In genomic region chr12:14954269-14954668, GRCh38 we compare ENCODE assay signal across 10 cellular contexts. TPM values are rescaled to one million over a fixed set of nuclear protein-coding genes. Genes with fewer than 3 reads are reported as not detected.
A peak's percentile ranks its signal among the peaks of the same experiment; 100 is the strongest.
DNase-seq lines count a peak whose midpoint lies in the region; ATAC-seq, FAIRE-seq and TF ChIP-seq lines count a peak whose summit lies in the region.
"Had no signal": no experiment of that assay in that cellular context is flagged by ENCODE, and none has a peak within 500 bp of the region (broad histone marks: within the 10 kb centered on the region; RNA-seq: fewer than 3 reads in every experiment).

No MANE protein-coding gene starts in this region.

- peaks cover 0 to 8% (median 3%) of the 10 kb centered on the region in 4 donors for H3K4me1 ChIP-seq in liver (ENCODE audit: control insufficient read depth in 4 of 4, insufficient read depth in 4 of 4, low read length in 3 of 4)
- peaks cover 19% of the 10 kb centered on the region; the same call in 1 of the 2 replicates for H3K4me1 ChIP-seq in HepG2 (ENCODE audit: insufficient read depth, low read length)
- peaks cover 98% of the 10 kb centered on the region for H3K4me1 ChIP-seq in OCI-LY7 (ENCODE audit: insufficient read depth, low read length, poor library complexity, severe bottlenecking)
- H3K4me1 ChIP-seq in SK-N-SH (ENCODE audit: control insufficient read depth in 1 of 2, insufficient read depth in 2 of 2, low read depth in 1 of 2, low read length in 1 of 2) = peaks cover 7 to 65% of the 10 kb centered on the region in 2 experiments

- 83% methylated on average over 4 of the region's 4 CpGs for WGBS in liver
- 18% methylated on average over 4 of the region's 4 CpGs for WGBS in HepG2 (ENCODE audit: low lambda C conversion rate)
- WGBS in SK-N-SH (ENCODE audit: low lambda C conversion rate) = 58% methylated on average over 4 of the region's 4 CpGs

- no peaks in the 10 kb centered on the region for H3K27me3 Mint-ChIP-seq in effector memory CD8-positive, alpha-beta T cell

- H3K4me3 Mint-ChIP-seq in effector memory CD8-positive, alpha-beta T cell = peak overlapping the region; percentile 63 to 75

- TF ChIP-seq CTCF in liver (IDR thresholded peaks at IDR 0.05; ENCODE audit: low read depth, low read length, missing input control) (no peak), HepG2 (CRISPR knock-in tag; IDR thresholded peaks at IDR 0.05) (no peak), OCI-LY7 (conservative IDR thresholded peaks at IDR 0.05; ENCODE audit: low read length) (no peak), SK-N-SH (IDR thresholded peaks at IDR 0.05) (no peak)

- no peaks in the 10 kb centered on the region for H3K9me2 ChIP-seq in OCI-LY7 (ENCODE audit: insufficient read depth, low read length)
- no peaks in the 10 kb centered on the region for H3K9me2 ChIP-seq in SK-N-SH

- DNase-seq in HepG2 (ENCODE audit: low spot score) (no peak), OCI-LY7 (ENCODE audit: low spot score) (peak; percentile 79), SK-N-SH (no peak), DMS 273 (lab: John Stamatoyannopoulos, UW; ENCODE audit: unreplicated experiment) (no peak)
- no peak for DNase-seq in effector memory CD8-positive, alpha-beta T cell
- no peak for DNase-seq in NK-92 treated with Interleukin-12 subunit alpha and Interleukin-12 subunit beta, amount 100 ng/mL, for 24 hours (lab: John Stamatoyannopoulos, UW)
- DNase-seq: COR-L47 had no signal

- H3K9ac ChIP-seq in liver (ENCODE audit: low read depth in 1 of 2, low read length in 2 of 2) (no peak overlapping the region), HepG2 (ENCODE audit: insufficient read depth, low read depth, low read length) (no peak overlapping the region), SK-N-SH (no peak overlapping the region)

- intact Hi-C loops in HepG2 (cut with micrococcal nuclease; ENCODE audit: unreplicated experiment) (no loop called here), OCI-LY7 (cut with micrococcal nuclease; ENCODE audit: unreplicated experiment) (loop anchor here (10.0 kb wide), 3 partner anchors 549 to 931 kb away; partner anchors contain the start of gene STRAP)

- CTCF ChIA-PET in HepG2 (lab: Yijun Ruan, JAX; ENCODE audit: low intra/inter-chr PET ratio, low total read pairs) (no interaction called here), OCI-LY7 (lab: Charles Lee; ENCODE audit: unreplicated experiment) (interaction anchor here (0.5 to 0.6 kb wide), 2 partner anchors 38 to 180 kb away, joined by 3 read pairs; a partner anchor contains a TSS), SK-N-SH (lab: Yijun Ruan, JAX) (interaction anchor here (0.6 kb wide), 1 partner anchor 1740 kb away, joined by 3 read pairs; no protein-coding TSS in a partner anchor)

- BruUV-seq in HepG2 (replicated peaks; lab: Mats Ljungman, UMichigan) (no TSS peak), OCI-LY7 (replicated peaks; lab: Mats Ljungman, UMichigan) (no TSS peak)

- ATAC-seq in HepG2 = no peak
- ATAC-seq in effector memory CD8-positive, alpha-beta T cell (replicated peaks) = no peak
- no peak for ATAC-seq in HG02610 (IDR thresholded peaks at IDR 0.05; ENCODE audit: unreplicated experiment)
- ATAC-seq: left lobe of liver had no signal

- TF ChIP-seq RAD21 in liver (IDR thresholded peaks at IDR 0.05) = no peak
- no peak for TF ChIP-seq RAD21 in HepG2 (CRISPR knock-in tag; IDR thresholded peaks at IDR 0.05)
- TF ChIP-seq RAD21 in SK-N-SH (IDR thresholded peaks at IDR 0.05; ENCODE audit: low read length) = no peak

- H4K20me1 ChIP-seq in HepG2 (ENCODE audit: insufficient read depth, low read length) (no peaks in the 10 kb centered on the region), OCI-LY7 (ENCODE audit: insufficient read depth, low read length) (peaks cover 57% of the 10 kb centered on the region), SK-N-SH (ENCODE audit: insufficient read depth) (no peaks in the 10 kb centered on the region)

- H3K27me3 ChIP-seq in liver (ENCODE audit: control insufficient read depth in 4 of 4, insufficient read depth in 4 of 4, low read length in 3 of 4) (no peaks in the 10 kb centered on the region), HepG2 (ENCODE audit: control insufficient read depth in 1 of 2, insufficient read depth in 2 of 2, low read length in 2 of 2) (no peaks in the 10 kb centered on the region), SK-N-SH (ENCODE audit: insufficient read depth) (no peaks in the 10 kb centered on the region)

- no peak overlapping the region for H2AFZ ChIP-seq in HepG2 (ENCODE audit: low read length)
- no peak overlapping the region for H2AFZ ChIP-seq in OCI-LY7 (ENCODE audit: low read length)
- no peak overlapping the region for H2AFZ ChIP-seq in SK-N-SH (ENCODE audit: low read depth)

- no peaks in the 10 kb centered on the region for H3K79me2 ChIP-seq in HepG2 (ENCODE audit: insufficient read depth, low read length)
- peaks cover 100% of the 10 kb centered on the region for H3K79me2 ChIP-seq in OCI-LY7 (ENCODE audit: insufficient read depth, low read depth, low read length)
- peaks cover 91% of the 10 kb centered on the region for H3K79me2 ChIP-seq in SK-N-SH (ENCODE audit: insufficient read depth)

- H3K27ac ChIP-seq in liver (ENCODE audit: low read depth in 1 of 2, low read length in 2 of 2) = peak overlapping the region; percentile 11 to 71
- no peak overlapping the region for H3K27ac ChIP-seq in HepG2 (ENCODE audit: extremely low read length, insufficient read depth, low read length)
- H3K27ac ChIP-seq in OCI-LY7 (ENCODE audit: low read depth, low read length, poor library complexity, severe bottlenecking) = peak overlapping the region; percentile 97
- peak overlapping the region in 1 of 2 experiments; percentile 99; a peak in 2 of 4 replicates for H3K27ac ChIP-seq in SK-N-SH (ENCODE audit: low read depth in 2 of 2, low read length in 1 of 2)

- H3K9me3 Mint-ChIP-seq in effector memory CD8-positive, alpha-beta T cell = no peaks in the 10 kb centered on the region

- TF ChIP-seq POLR2A in HepG2 (IDR thresholded peaks at IDR 0.05; ENCODE audit: insufficient read depth in 1 of 2, low read depth in 2 of 2, low read length in 2 of 2) = no peak

- no peak overlapping the region for H3K4me2 ChIP-seq in HepG2 (ENCODE audit: low read depth, low read length)
- peak overlapping the region; percentile 94 for H3K4me2 ChIP-seq in OCI-LY7 (ENCODE audit: low read length)
- no peak overlapping the region; the same call in 1 of the 2 replicates for H3K4me2 ChIP-seq in SK-N-SH

- peak overlapping the region; percentile 92 to 94 for H3K27ac Mint-ChIP-seq in effector memory CD8-positive, alpha-beta T cell

- peaks cover 72 to 90% of the 10 kb centered on the region in 2 donors for H3K4me1 Mint-ChIP-seq in effector memory CD8-positive, alpha-beta T cell (ENCODE audit: low read depth in 2 of 2)

- in situ Hi-C loops in HepG2 (cut with HindIII; ENCODE audit: extremely low pct_ligation_motif_present, low pct_unique_long_range_greater_than_20kb) = no loop called here

- H3K4me3 ChIP-seq in liver (ENCODE audit: low read depth in 1 of 3, low read length in 3 of 3) (no peak overlapping the region), HepG2 (replicated peaks in 1 of 3; ENCODE audit: insufficient read depth in 1 of 3, low read depth in 2 of 3, low read length in 3 of 3) (no peak overlapping the region), OCI-LY7 (ENCODE audit: low read depth, low read length, poor library complexity, severe bottlenecking) (peak overlapping the region; percentile 72), SK-N-SH (ENCODE audit: low read depth in 2 of 2, low read length in 1 of 2) (no peak overlapping the region)

- peaks cover 38% of the 10 kb centered on the region for H3F3A ChIP-seq in SK-N-SH (replicated peaks; ENCODE audit: insufficient read depth)

- no peak for FAIRE-seq in HepG2 (lab: Jason Lieb, UNC)

- H3K9me3 ChIP-seq in liver (ENCODE audit: control insufficient read depth in 4 of 4, low read length in 3 of 4) = no peaks in the 10 kb centered on the region
- H3K9me3 ChIP-seq in HepG2 (ENCODE audit: low read length) = no peaks in the 10 kb centered on the region
- no peaks in the 10 kb centered on the region for H3K9me3 ChIP-seq in OCI-LY7 (ENCODE audit: low read length)
- no peaks in the 10 kb centered on the region for H3K9me3 ChIP-seq in SK-N-SH

- no peak for TF ChIP-seq EP300 in HepG2 (IDR thresholded peaks at IDR 0.05; ENCODE audit: low read depth in 2 of 2, low read length in 2 of 2)
- TF ChIP-seq EP300 in HepG2 (CRISPR knock-in tag; IDR thresholded peaks at IDR 0.05; ENCODE audit: borderline replicate concordance) = no peak
- TF ChIP-seq EP300 in SK-N-SH (IDR thresholded peaks at IDR 0.05; ENCODE audit: borderline replicate concordance in 1 of 2, low read depth in 1 of 2, low read length in 1 of 2) = no peak

- H3K36me3 ChIP-seq in liver (ENCODE audit: control insufficient read depth in 4 of 4, insufficient read depth in 3 of 4, low read depth in 1 of 4, low read length in 3 of 4) = no peaks in the 10 kb centered on the region
- no peaks in the 10 kb centered on the region for H3K36me3 ChIP-seq in HepG2 (replicated peaks in 1 of 2; ENCODE audit: control insufficient read depth in 1 of 2, insufficient read depth in 2 of 2, low read length in 2 of 2)
- peaks cover 87% of the 10 kb centered on the region for H3K36me3 ChIP-seq in OCI-LY7 (ENCODE audit: insufficient read depth, low read length)
- peaks cover 3 to 13% of the 10 kb centered on the region in 2 experiments for H3K36me3 ChIP-seq in SK-N-SH (replicated peaks in 1 of 2; ENCODE audit: control insufficient read depth in 1 of 2, insufficient read depth in 2 of 2, low read length in 1 of 2)

- peaks cover 79% of the 10 kb centered on the region for H3K36me3 Mint-ChIP-seq in effector memory CD8-positive, alpha-beta T cell (ENCODE audit: insufficient read depth)

- POLR2A ChIA-PET in HepG2 (lab: Yijun Ruan, JAX) (no interaction called here), OCI-LY7 (lab: Charles Lee) (interaction anchor here (0.7 to 1.2 kb wide), 6 partner anchors 9 to 183 kb away, joined by 3 to 4 read pairs (median 3); a partner anchor contains a TSS), SK-N-SH (lab: Yijun Ruan, JAX) (no interaction called here)

RNA-seq across cellular contexts. Expression of gene ARHGDIB, which starts 7.1 kb away (rescaled TPM):
- total RNA-seq in liver = 10 to 100 TPM; 37.6 to 66.9 TPM
- polyA plus RNA-seq in liver = 10 to 100 TPM; 36.3 to 57.4 TPM
- total RNA-seq in HepG2 (2016; rRNA removed; fragmentation: Illumina TruSeq; extraction: Trizol) = 0.11 and 0.28 TPM in 2 replicates
- not detected in 2 replicates for total RNA-seq in HepG2 (2016; cell fraction: cytosol; rRNA removed; fragmentation: Illumina TruSeq; extraction: Trizol; ENCODE audit: low read depth)
- 0.30 and 0.48 TPM in 2 replicates for total RNA-seq in HepG2 (2016; cell fraction: insoluble cytoplasmic fraction; rRNA removed; fragmentation: Illumina TruSeq; extraction: Trizol)
- total RNA-seq in HepG2 (2016; cell fraction: membrane; rRNA removed; fragmentation: Illumina TruSeq; extraction: Trizol) = 0.17 TPM in 1 of 2 replicates, not detected in the other
- total RNA-seq in HepG2 (2016; cell fraction: nucleus; rRNA removed; fragmentation: Illumina TruSeq; extraction: Trizol) = not detected in 2 replicates
- polyA plus RNA-seq in HepG2 (2011; rRNA removed) = 0.87 and 0.88 TPM in 2 replicates
- 0.55 and 1.0 TPM in 2 replicates for polyA plus RNA-seq in HepG2 (2011; cell fraction: cytosol; rRNA removed)
- 0.52 and 0.53 TPM in 2 replicates for polyA plus RNA-seq in HepG2 (2011; cell fraction: nucleus; rRNA removed)
- 0.36 TPM in 1 of 2 replicates, not detected in the other for polyA plus RNA-seq in HepG2 (2012)
- polyA plus RNA-seq in HepG2 (2016; cell fraction: cytosol; fragmentation: Illumina TruSeq; extraction: Trizol; ENCODE audit: low read depth) = not detected in 2 replicates
- 0.28 and 0.43 TPM in 2 replicates for polyA plus RNA-seq in HepG2 (2016; cell fraction: insoluble cytoplasmic fraction; fragmentation: Illumina TruSeq; extraction: Trizol; ENCODE audit: low read depth)
- polyA plus RNA-seq in HepG2 (2016; cell fraction: membrane; fragmentation: Illumina TruSeq; extraction: Trizol; ENCODE audit: low read depth) = 0.27 and 0.32 TPM in 2 replicates
- polyA plus RNA-seq in HepG2 (2016; cell fraction: nucleus; fragmentation: Illumina TruSeq; extraction: Trizol; ENCODE audit: insufficient read depth, low read depth) = 0.47 TPM in 1 of 2 replicates, not detected in the other
- 4.0 and 4.8 TPM in 2 replicates for polyA minus RNA-seq in HepG2 (2011; rRNA and poly(A)+ RNA removed; ENCODE audit: low replicate concordance)
- not detected in 2 replicates for polyA minus RNA-seq in HepG2 (2011; cell fraction: cytosol; rRNA and poly(A)+ RNA removed)
- 0.62 TPM in 1 of 2 replicates, not detected in the other for polyA minus RNA-seq in HepG2 (2011; cell fraction: nucleus; rRNA and poly(A)+ RNA removed)
- 569 and 729 TPM in 2 replicates for total RNA-seq in OCI-LY7 (2014; rRNA removed; shearing (Covaris generic))
- total RNA-seq in OCI-LY7 (2022) = 737 and 762 TPM in 2 replicates
- polyA plus RNA-seq in SK-N-SH (2012; rRNA removed) = 362 and 393 TPM in 2 replicates
- 353 and 368 TPM in 2 replicates for polyA plus RNA-seq in SK-N-SH (2012; cell fraction: cytosol; rRNA removed)
- polyA plus RNA-seq in SK-N-SH (2012; cell fraction: nucleus; rRNA removed) = 212 and 243 TPM in 2 replicates

RNA-seq across cellular contexts. Expression of gene ERP27, which starts 15.9 kb away (rescaled TPM):
- total RNA-seq in liver (1 to 10 TPM in 1 of 2 donors, under 1 TPM in 1; 0.59 to 5.8 TPM), HepG2 (2016; rRNA removed; fragmentation: Illumina TruSeq; extraction: Trizol) (5.1 and 6.6 TPM in 2 replicates), OCI-LY7 (2022) (1.7 and 3.3 TPM in 2 replicates)
- polyA plus RNA-seq in liver (under 1 TPM; 0.14 to 0.43 TPM), HepG2 (2011; rRNA removed) (1.6 and 1.8 TPM in 2 replicates), SK-N-SH (2012; rRNA removed) (0.64 and 1.1 TPM in 2 replicates)
- total RNA-seq in HepG2 (2016; cell fraction: cytosol; rRNA removed; fragmentation: Illumina TruSeq; extraction: Trizol; ENCODE audit: low read depth) = 1.5 and 2.2 TPM in 2 replicates
- 4.6 and 8.4 TPM in 2 replicates for total RNA-seq in HepG2 (2016; cell fraction: insoluble cytoplasmic fraction; rRNA removed; fragmentation: Illumina TruSeq; extraction: Trizol)
- 3.1 and 3.6 TPM in 2 replicates for total RNA-seq in HepG2 (2016; cell fraction: membrane; rRNA removed; fragmentation: Illumina TruSeq; extraction: Trizol)
- total RNA-seq in HepG2 (2016; cell fraction: nucleus; rRNA removed; fragmentation: Illumina TruSeq; extraction: Trizol) = 7.5 and 8.3 TPM in 2 replicates
- polyA plus RNA-seq in HepG2 (2011; cell fraction: cytosol; rRNA removed) = 1.2 and 1.8 TPM in 2 replicates
- polyA plus RNA-seq in HepG2 (2011; cell fraction: nucleus; rRNA removed) = 0.34 and 0.36 TPM in 2 replicates
- 0.33 and 0.59 TPM in 2 replicates for polyA plus RNA-seq in HepG2 (2012)
- 2.1 and 3.6 TPM in 2 replicates for polyA plus RNA-seq in HepG2 (2016; cell fraction: cytosol; fragmentation: Illumina TruSeq; extraction: Trizol; ENCODE audit: low read depth)
- polyA plus RNA-seq in HepG2 (2016; cell fraction: insoluble cytoplasmic fraction; fragmentation: Illumina TruSeq; extraction: Trizol; ENCODE audit: low read depth) = 5.1 and 6.0 TPM in 2 replicates
- 2.4 and 3.7 TPM in 2 replicates for polyA plus RNA-seq in HepG2 (2016; cell fraction: membrane; fragmentation: Illumina TruSeq; extraction: Trizol; ENCODE audit: low read depth)
- 11.6 and 13.9 TPM in 2 replicates for polyA plus RNA-seq in HepG2 (2016; cell fraction: nucleus; fragmentation: Illumina TruSeq; extraction: Trizol; ENCODE audit: insufficient read depth, low read depth)
- 0.92 TPM in 1 of 2 replicates, not detected in the other for polyA minus RNA-seq in HepG2 (2011; rRNA and poly(A)+ RNA removed; ENCODE audit: low replicate concordance)
- polyA minus RNA-seq in HepG2 (2011; cell fraction: cytosol; rRNA and poly(A)+ RNA removed) = 0.35 and 0.59 TPM in 2 replicates
- polyA minus RNA-seq in HepG2 (2011; cell fraction: nucleus; rRNA and poly(A)+ RNA removed) = 0.52 and 0.87 TPM in 2 replicates
- total RNA-seq in OCI-LY7 (2014; rRNA removed; shearing (Covaris generic)) = 1.8 and 1.9 TPM in 2 replicates
- 1.2 and 1.7 TPM in 2 replicates for polyA plus RNA-seq in SK-N-SH (2012; cell fraction: cytosol; rRNA removed)
- polyA plus RNA-seq in SK-N-SH (2012; cell fraction: nucleus; rRNA removed) = 0.22 and 0.58 TPM in 2 replicates

RNA-seq across cellular contexts. Expression of gene PDE6H, which starts 18.6 kb away (rescaled TPM):
- total RNA-seq in liver (not detected), HepG2 (2016; rRNA removed; fragmentation: Illumina TruSeq; extraction: Trizol) (not detected in 2 replicates), OCI-LY7 (2022) (not detected in 2 replicates)
- polyA plus RNA-seq in liver (not detected), HepG2 (2011; rRNA removed) (not detected in 2 replicates), SK-N-SH (2012; rRNA removed) (not detected in 2 replicates)
- not detected in 2 replicates for total RNA-seq in HepG2 (2016; cell fraction: cytosol; rRNA removed; fragmentation: Illumina TruSeq; extraction: Trizol; ENCODE audit: low read depth)
- total RNA-seq in HepG2 (2016; cell fraction: insoluble cytoplasmic fraction; rRNA removed; fragmentation: Illumina TruSeq; extraction: Trizol) = not detected in 2 replicates
- not detected in 2 replicates for total RNA-seq in HepG2 (2016; cell fraction: membrane; rRNA removed; fragmentation: Illumina TruSeq; extraction: Trizol)
- not detected in 2 replicates for total RNA-seq in HepG2 (2016; cell fraction: nucleus; rRNA removed; fragmentation: Illumina TruSeq; extraction: Trizol)
- not detected in 2 replicates for polyA plus RNA-seq in HepG2 (2011; cell fraction: cytosol; rRNA removed)
- not detected in 2 replicates for polyA plus RNA-seq in HepG2 (2011; cell fraction: nucleus; rRNA removed)
- not detected in 2 replicates for polyA plus RNA-seq in HepG2 (2012)
- polyA plus RNA-seq in HepG2 (2016; cell fraction: cytosol; fragmentation: Illumina TruSeq; extraction: Trizol; ENCODE audit: low read depth) = not detected in 2 replicates
- not detected in 2 replicates for polyA plus RNA-seq in HepG2 (2016; cell fraction: insoluble cytoplasmic fraction; fragmentation: Illumina TruSeq; extraction: Trizol; ENCODE audit: low read depth)
- polyA plus RNA-seq in HepG2 (2016; cell fraction: membrane; fragmentation: Illumina TruSeq; extraction: Trizol; ENCODE audit: low read depth) = not detected in 2 replicates
- polyA plus RNA-seq in HepG2 (2016; cell fraction: nucleus; fragmentation: Illumina TruSeq; extraction: Trizol; ENCODE audit: insufficient read depth, low read depth) = not detected in 2 replicates
- not detected in 2 replicates for polyA minus RNA-seq in HepG2 (2011; rRNA and poly(A)+ RNA removed; ENCODE audit: low replicate concordance)
- polyA minus RNA-seq in HepG2 (2011; cell fraction: cytosol; rRNA and poly(A)+ RNA removed) = not detected in 2 replicates
- not detected in 2 replicates for polyA minus RNA-seq in HepG2 (2011; cell fraction: nucleus; rRNA and poly(A)+ RNA removed)
- not detected in 2 replicates for total RNA-seq in OCI-LY7 (2014; rRNA removed; shearing (Covaris generic))
- not detected in 2 replicates for polyA plus RNA-seq in SK-N-SH (2012; cell fraction: cytosol; rRNA removed)
- polyA plus RNA-seq in SK-N-SH (2012; cell fraction: nucleus; rRNA removed) = 0.10 TPM in 1 of 2 replicates, not detected in the other
- total RNA-seq: left lobe of liver had no signal

Comparison
In these comparisons a context has a peak if more than half of its experiments do, and no peak if none do; other contexts are left out.
1. RNA of gene ARHGDIB, which starts 7.1 kb away (total RNA-seq): 569 to 762 TPM in OCI-LY7 and 37.6 to 66.9 TPM in liver; 0.11 to 0.48 TPM in HepG2; every median in the first group is over 10 times any median in the second.